9 cellular contexts compared by ENCODE assay signal in genomic region chr10:87658858-87659555, GRCh38. TPM values are rescaled to one million over a fixed set of nuclear protein-coding genes. Genes with fewer than 3 reads are reported as not detected.
DNase-seq lines count a peak whose midpoint lies in the region; ATAC-seq and TF ChIP-seq lines count a peak whose summit lies in the region.
"Had no signal": no experiment of that assay in that cellular context is flagged by ENCODE, and none has a peak within 500 bp of the region (broad histone marks: within the 10 kb centered on the region; RNA-seq: fewer than 3 reads in every experiment).

No MANE protein-coding gene starts in this region.

- no peaks in the 10 kb centered on the region for H3K9me3 ChIP-seq in WERI-Rb-1 (ENCODE audit: severe bottlenecking)
- no peaks in the 10 kb centered on the region for H3K9me3 ChIP-seq in hepatocyte (ENCODE audit: low read depth)
- H3K9me3 ChIP-seq in skeletal muscle satellite cell (replicated peaks; ENCODE audit: low read length), result no peaks in the 10 kb centered on the region

- no peaks in the 10 kb centered on the region for H4K20me1 ChIP-seq in hepatocyte (ENCODE audit: insufficient read depth, poor library complexity, severe bottlenecking)

- peak overlapping the region; percentile 90 for H3K4me2 ChIP-seq in hepatocyte
- H3K4me2 ChIP-seq in skeletal muscle satellite cell (ENCODE audit: low read length), result peak overlapping the region; percentile 97

- peak overlapping the region; percentile 83 for H3K9ac ChIP-seq in skeletal muscle satellite cell (ENCODE audit: low read depth, low read length)

- H3K4me3 ChIP-seq in WERI-Rb-1 (ENCODE audit: low read depth, low read length) (peak overlapping the region; percentile 89), hepatocyte (peak overlapping the region; percentile 79), skeletal muscle satellite cell (ENCODE audit: low read length) (peak overlapping the region; percentile 83)

- TF ChIP-seq CTCF in WERI-Rb-1 (IDR thresholded peaks at IDR 0.05; ENCODE audit: low read depth, low read length) (no peak), hepatocyte (IDR thresholded peaks at IDR 0.05; ENCODE audit: poor library complexity) (no peak)

- no peaks in the 10 kb centered on the region for H3K9me2 ChIP-seq in hepatocyte (replicated peaks; ENCODE audit: insufficient read depth)

- no peaks in the 10 kb centered on the region for H3K4me1 ChIP-seq in hepatocyte (ENCODE audit: insufficient read depth)
- H3K4me1 ChIP-seq in skeletal muscle satellite cell (ENCODE audit: control insufficient read depth, insufficient read depth, low read length), result peaks cover 38% of the 10 kb centered on the region

- no peak overlapping the region for H3K27ac ChIP-seq in WERI-Rb-1
- H3K27ac ChIP-seq in hepatocyte, result peak overlapping the region; percentile 89
- H3K27ac ChIP-seq: 22Rv1 had no signal

- ATAC-seq in GM21381 (IDR thresholded peaks at IDR 0.05; ENCODE audit: unreplicated experiment), result no peak

- H2AFZ ChIP-seq in hepatocyte, result peak overlapping the region; percentile 82

- 57% methylated on average over 15 of the region's 15 CpGs for WGBS in hepatocyte (ENCODE audit: low lambda C conversion rate, missing lambda C conversion rate)

- DNase-seq in DMS 273 (lab: John Stamatoyannopoulos, UW; ENCODE audit: unreplicated experiment) (peak; percentile 35), DMS 273 treated with DMSO at 0.1 percent for 48 hours (lab: John Stamatoyannopoulos, UW) (no peak), WERI-Rb-1 (no peak), hepatocyte (ENCODE audit: low spot score) (no peak), epidermal melanocyte (ENCODE audit: insufficient read length, low spot score) (no peak), Kasumi-1 (lab: John Stamatoyannopoulos, UW) (no peak)

- no peaks in the 10 kb centered on the region for H3K27me3 ChIP-seq in WERI-Rb-1 (ENCODE audit: insufficient read depth, low read depth, severe bottlenecking)
- H3K27me3 ChIP-seq in hepatocyte, result no peaks in the 10 kb centered on the region
- H3K27me3 ChIP-seq in skeletal muscle satellite cell (ENCODE audit: control insufficient read depth, insufficient read depth, low read length), result no peaks in the 10 kb centered on the region

- H3K79me2 ChIP-seq in hepatocyte, result peaks cover 30% of the 10 kb centered on the region

- H3K36me3 ChIP-seq in WERI-Rb-1 (no peaks in the 10 kb centered on the region), hepatocyte (replicated peaks; ENCODE audit: insufficient read depth, low read depth) (no peaks in the 10 kb centered on the region), skeletal muscle satellite cell (ENCODE audit: insufficient read depth, low read length) (no peaks in the 10 kb centered on the region)

RNA-seq across cellular contexts. Expression of gene PAPSS2, which starts 0.7 kb away (rescaled TPM):
- 47.0 and 58.0 TPM in 2 replicates for total RNA-seq in hepatocyte
- polyA plus RNA-seq in hepatocyte, result 38.3 and 39.5 TPM in 2 replicates
- 73.8 and 85.8 TPM in 2 replicates for total RNA-seq in skeletal muscle satellite cell (2012; rRNA removed)
